Comparison of ENCODE assay signal across 12 cellular contexts in genomic region chr2:64222942-64223511, GRCh38.
DNase-seq lines count a peak whose midpoint lies in the region; ATAC-seq, FAIRE-seq and TF ChIP-seq lines count a peak whose summit lies in the region.
"Had no signal": no experiment of that assay in that cellular context is flagged by ENCODE, and none has a peak within 500 bp of the region (broad histone marks: within the 10 kb centered on the region; RNA-seq: fewer than 3 reads in every experiment).

No MANE protein-coding gene starts in this region.

- 74 to 90% methylated on average over 5 of the region's 5 CpGs for WGBS in gastroesophageal sphincter (ENCODE audit: low coverage in 1 of 2), 2 donors

- TF ChIP-seq POLR2A in gastroesophageal sphincter (IDR thresholded peaks at IDR 0.05) = no peak

- H4K20me1 ChIP-seq in MM.1S (ENCODE audit: insufficient read depth, low read length) = no peaks in the 10 kb centered on the region

- peaks cover 17% of the 10 kb centered on the region for H3F3A ChIP-seq in MM.1S (ENCODE audit: insufficient read depth, low read length)

- H3K4me2 ChIP-seq in MM.1S (ENCODE audit: low read depth, low read length) = peak overlapping the region; percentile 42

- DNase-seq in GM12864 (ENCODE audit: low read depth) (peak; percentile 27), GM19239 (ENCODE audit: insufficient read length, low spot score) (no peak), MM.1S (peak; percentile 56), SKM-1 treated with dmso at 0.1 percent for 144 hours (lab: John Stamatoyannopoulos, UW; ENCODE audit: unreplicated experiment) (no peak), head of caudate nucleus (no peak), HuH-7 (ENCODE audit: low spot score) (no peak)
- no peak for DNase-seq in central memory CD4-positive, alpha-beta T cell
- DNase-seq: activated CD4-positive, alpha-beta T cell treated with anti-CD3 and anti-CD28 coated beads, Interleukin-2, amount 50 U/mL, for 48 hours had no signal

- peaks cover 51% of the 10 kb centered on the region for H3K4me1 ChIP-seq in MM.1S (ENCODE audit: low read length)
- H3K4me1 ChIP-seq in gastroesophageal sphincter = peaks cover 10 to 45% (median 15%) of the 10 kb centered on the region in 3 donors

- H3K79me2 ChIP-seq in MM.1S (ENCODE audit: low read length) = no peaks in the 10 kb centered on the region

- H3K9ac ChIP-seq in MM.1S (ENCODE audit: low read length) = peak overlapping the region; percentile 37; the same call in 1 of the 2 replicates

- no peaks in the 10 kb centered on the region for H3K36me3 ChIP-seq in MM.1S (replicated peaks; ENCODE audit: insufficient read depth, low read length)
- no peaks in the 10 kb centered on the region for H3K36me3 ChIP-seq in gastroesophageal sphincter

- intact Hi-C loops in head of caudate nucleus (cut with DNase I) = loop anchor here (10.0 kb wide), 1 partner anchor 92 kb away; no protein-coding TSS in a partner anchor

- no peak for TF ChIP-seq CTCF in GM12864 (IDR thresholded peaks at IDR 0.05; ENCODE audit: low read depth, low read length, missing control alignments)
- TF ChIP-seq CTCF in MM.1S (IDR thresholded peaks at IDR 0.05; ENCODE audit: low read length) = no peak
- no peak for TF ChIP-seq CTCF in gastroesophageal sphincter (IDR thresholded peaks at IDR 0.05)

- H3K4me3 ChIP-seq in GM12864 (ENCODE audit: low read depth, low read length) (no peak overlapping the region), MM.1S (ENCODE audit: low read length) (peak overlapping the region; percentile 5; the same call in 1 of the 2 replicates), gastroesophageal sphincter (no peak overlapping the region)
- H3K4me3 ChIP-seq: coronary artery had no signal

- H3K27me3 ChIP-seq in MM.1S (replicated peaks; ENCODE audit: insufficient read depth, low read length) = no peaks in the 10 kb centered on the region
- H3K27me3 ChIP-seq in gastroesophageal sphincter = no peaks in the 10 kb centered on the region

- H2AFZ ChIP-seq in MM.1S (ENCODE audit: low read length) = peak overlapping the region; percentile 96

- peak overlapping the region; percentile 81 for H3K27ac ChIP-seq in MM.1S (ENCODE audit: low read length)
- peak overlapping the region in 3 of 4 donors; percentile 2 to 33 (median 11) for H3K27ac ChIP-seq in gastroesophageal sphincter
- H3K27ac ChIP-seq: coronary artery had no signal

- no peak for TF ChIP-seq EP300 in gastroesophageal sphincter (IDR thresholded peaks at IDR 0.05)

- peak; percentile 95 for FAIRE-seq in GM19239 (lab: Jason Lieb, UNC)
- FAIRE-seq: G401.6 had no signal

- no peaks in the 10 kb centered on the region for H3K9me3 ChIP-seq in MM.1S (replicated peaks; ENCODE audit: insufficient read depth, low read length)
- no peaks in the 10 kb centered on the region for H3K9me3 ChIP-seq in gastroesophageal sphincter

- ATAC-seq in gastroesophageal sphincter = no peak
- ATAC-seq: PC-3 had no signal

- no peaks in the 10 kb centered on the region for H3K9me2 ChIP-seq in MM.1S (replicated peaks; ENCODE audit: insufficient read depth, low read length)

Comparison
In these comparisons a context has a peak if more than half of its experiments do, and no peak if none do; other contexts are left out.
1. DNase-seq: peak in GM12864 (single experiment) and MM.1S (single experiment); none in GM19239 (single experiment), SKM-1 treated with dmso at 0.1 percent for 144 hours (single experiment), head of caudate nucleus (0 of 42), central memory CD4-positive, alpha-beta T cell (single experiment) and HuH-7 (single experiment).